Comparison of ENCODE assay signal across 14 cellular contexts in the genomic region with DNA sequence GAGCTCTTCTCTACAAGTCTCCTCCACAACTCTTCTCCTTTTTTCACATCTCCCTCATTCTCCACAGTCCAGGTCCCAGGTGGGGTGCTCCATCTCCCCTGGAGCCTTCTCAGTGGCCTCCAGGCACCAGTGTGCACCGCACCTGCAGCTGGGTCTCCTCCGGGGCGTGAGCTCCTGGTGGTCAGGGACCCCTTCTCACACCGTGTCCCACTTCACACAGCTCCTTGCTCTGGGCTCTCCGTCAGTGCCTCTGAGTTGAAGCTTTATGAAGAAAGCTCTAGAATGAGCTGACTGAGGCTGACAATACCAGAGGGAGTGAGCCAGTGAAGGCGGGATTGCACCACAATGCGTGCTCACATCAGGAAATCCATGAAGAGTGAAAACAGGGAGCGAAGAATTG.
"Had no signal": no experiment of that assay in that cellular context is flagged by ENCODE, and none has a peak within 500 bp of the region (broad histone marks: within the 10 kb centered on the region; RNA-seq: fewer than 3 reads in every experiment).

No MANE protein-coding gene starts in this region.

- H3K27me3 ChIP-seq: ascending aorta, foreskin keratinocyte, ovary, testis, upper lobe of right lung had no signal

- H3K27ac Mint-ChIP-seq: activated T-helper 1 cell treated with anti-CD3 and anti-CD28 coated beads, Interleukin-12 subunit alpha, Interleukin-12 subunit beta, Interleukin-2, Interleukin-4 antibody, amounts not matched to agents 30 ng/mL and 10 ng/mL and 1 ng/mL, durations not matched to agents 14 hours and 24 hours and 36 hours; nephron had no signal

- DNase-seq: foreskin keratinocyte; left colon; ovary; stimulated activated CD4-positive, alpha-beta T cell treated with anti-CD3 and anti-CD28 coated beads, Interleukin-15, amount 100 ng/mL, for 24 hours; stimulated activated CD4-positive, alpha-beta T cell treated with anti-CD3 and anti-CD28 coated beads, Interleukin-4, amount 100 ng/mL, for 4 hours; stimulated activated naive CD8-positive, alpha-beta T cell treated with anti-CD3 and anti-CD28 coated beads, Interleukin-15, amount 100 ng/mL, for 72 hours; T1000; testis; upper lobe of right lung had no signal

- H3K27ac ChIP-seq: ascending aorta, foreskin keratinocyte, heart left ventricle, ovary, testis, upper lobe of right lung, VCaP had no signal

- H3K9me3 ChIP-seq: ascending aorta, heart left ventricle, ovary, testis, upper lobe of right lung had no signal

- H3K4me1 Mint-ChIP-seq: nephron had no signal

- H3K4me1 ChIP-seq: ascending aorta, foreskin keratinocyte, heart left ventricle, testis, upper lobe of right lung had no signal

- H3K4me3 ChIP-seq: ascending aorta, heart left ventricle, ovary, testis, upper lobe of right lung had no signal

- H3K36me3 ChIP-seq: ascending aorta, heart left ventricle, ovary, upper lobe of right lung had no signal

- ATAC-seq: foreskin keratinocyte; heart left ventricle; left colon; stimulated activated naive CD8-positive, alpha-beta T cell treated with anti-CD3 and anti-CD28 coated beads, Interleukin-15, amount 100 ng/mL, for 72 hours; upper lobe of right lung had no signal

- H3K9me3 Mint-ChIP-seq: activated T-helper 1 cell treated with anti-CD3 and anti-CD28 coated beads, Interleukin-12 subunit alpha, Interleukin-12 subunit beta, Interleukin-2, Interleukin-4 antibody, amounts not matched to agents 30 ng/mL and 10 ng/mL and 1 ng/mL, durations not matched to agents 14 hours and 24 hours and 36 hours; nephron; stimulated activated naive CD8-positive, alpha-beta T cell treated with anti-CD3 and anti-CD28 coated beads, Interleukin-15, amount 100 ng/mL, for 72 hours had no signal

- H3K4me3 Mint-ChIP-seq: nephron had no signal
